In genomic region chr11:90380206-90380605, GRCh38 we compare ENCODE assay signal across 23 cellular contexts.
"Had no signal": no experiment of that assay in that cellular context is flagged by ENCODE, and none has a peak within 500 bp of the region (broad histone marks: within the 10 kb centered on the region; RNA-seq: fewer than 3 reads in every experiment).

No MANE protein-coding gene starts in this region.

- H3K36me3 ChIP-seq: colonic mucosa, esophagus muscularis mucosa, esophagus squamous epithelium, gastrocnemius medialis, gastroesophageal sphincter, heart left ventricle, heart right ventricle had no signal

- H3K27ac ChIP-seq: colonic mucosa, coronary artery, dorsolateral prefrontal cortex, epithelial cell of prostate, esophagus muscularis mucosa, esophagus squamous epithelium, foreskin keratinocyte, gastrocnemius medialis, gastroesophageal sphincter, heart left ventricle, heart right ventricle had no signal

- H3K4me1 ChIP-seq: colonic mucosa, esophagus muscularis mucosa, esophagus squamous epithelium, foreskin keratinocyte, gastrocnemius medialis, gastroesophageal sphincter, heart left ventricle, heart right ventricle had no signal

- H3K9me3 ChIP-seq: colonic mucosa, esophagus muscularis mucosa, esophagus squamous epithelium, gastrocnemius medialis, gastroesophageal sphincter, heart left ventricle, heart right ventricle had no signal

- H3K27me3 ChIP-seq: colonic mucosa, dorsolateral prefrontal cortex, esophagus muscularis mucosa, esophagus squamous epithelium, foreskin keratinocyte, gastrocnemius medialis, gastroesophageal sphincter, heart left ventricle, heart right ventricle had no signal

- H3K4me3 ChIP-seq: colonic mucosa, coronary artery, dorsolateral prefrontal cortex, esophagus muscularis mucosa, esophagus squamous epithelium, gastrocnemius medialis, gastroesophageal sphincter, heart left ventricle, heart right ventricle had no signal

- DNase-seq: colonic mucosa; cortex of kidney; dermis blood vessel endothelial cell; dorsolateral prefrontal cortex; effector CD4-positive, alpha-beta T cell; effector CD8-positive, alpha-beta T cell; effector memory CD4-positive, alpha-beta T cell; effector memory CD8-positive, alpha-beta T cell; endodermal cell; erythroblast; esophagus squamous epithelium; foreskin fibroblast; foreskin keratinocyte; foreskin melanocyte; gastrocnemius medialis; glutamatergic neuron; head of caudate nucleus; heart left ventricle; heart right ventricle had no signal
